In the genomic region with DNA sequence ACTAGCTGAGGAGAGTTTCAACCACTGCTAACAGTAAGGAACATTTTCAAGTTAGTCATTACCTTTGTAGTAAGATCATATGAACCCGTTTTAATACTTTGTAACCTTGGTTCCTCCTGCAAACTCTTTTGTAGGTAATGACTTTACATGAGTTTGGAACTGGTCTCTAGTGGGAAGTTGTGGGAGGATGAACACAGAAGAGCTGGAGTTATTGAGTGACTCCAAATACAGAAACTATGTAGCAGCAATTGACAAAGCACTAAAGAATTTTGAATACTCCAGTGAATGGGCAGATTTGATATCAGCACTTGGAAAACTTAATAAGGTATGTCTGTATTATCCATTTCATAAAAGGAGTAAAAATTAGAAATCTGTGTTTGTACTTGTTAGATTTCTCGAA, we compare ENCODE assay signal across 21 cellular contexts. TPM values are rescaled to one million over a fixed set of nuclear protein-coding genes. Genes with fewer than 3 reads are reported as not detected.
DNase-seq lines count a peak whose midpoint lies in the region; ATAC-seq, FAIRE-seq and TF ChIP-seq lines count a peak whose summit lies in the region.
"Had no signal": no experiment of that assay in that cellular context is flagged by ENCODE, and none has a peak within 500 bp of the region (broad histone marks: within the 10 kb centered on the region; RNA-seq: fewer than 3 reads in every experiment).

No MANE protein-coding gene starts in this region.

- TF ChIP-seq POLR2A in thyroid gland (IDR thresholded peaks at IDR 0.05) (no peak), lower leg skin (IDR thresholded peaks at IDR 0.05) (no peak)

- no peak overlapping the region for H3K4me3 Mint-ChIP-seq in astrocyte (ENCODE audit: unreplicated experiment)

- H2AFZ ChIP-seq in GM23248 (no peak overlapping the region), astrocyte (ENCODE audit: low read depth, low read length) (no peak overlapping the region)

- H3K4me2 ChIP-seq in GM23248 (ENCODE audit: unreplicated experiment) (peak overlapping the region; percentile 7), astrocyte (ENCODE audit: low read length) (peak overlapping the region; percentile 41)

- H3K4me1 ChIP-seq in GM23248 (ENCODE audit: insufficient read depth) (peaks cover 22% of the 10 kb centered on the region), astrocyte (ENCODE audit: insufficient read depth, low read length) (no peaks in the 10 kb centered on the region), thyroid gland (peaks cover 7 to 10% of the 10 kb centered on the region in 2 donors)
- H3K4me1 ChIP-seq: BE2C, colonic mucosa, left lung, prostate gland had no signal

- in situ Hi-C loops in GM23248 (cut with MboI) = no loop called here

- H4K20me1 ChIP-seq in GM23248 (ENCODE audit: insufficient read depth) (no peaks in the 10 kb centered on the region), astrocyte (ENCODE audit: insufficient read depth, low read length) (no peaks in the 10 kb centered on the region)

- H3K4me3 ChIP-seq in GM23248 = no peak overlapping the region
- H3K4me3 ChIP-seq in astrocyte (ENCODE audit: insufficient read depth, low read depth, low read length) = no peak overlapping the region
- H3K4me3 ChIP-seq in thyroid gland (replicated peaks in 1 of 3) = no peak overlapping the region
- no peak overlapping the region for H3K4me3 ChIP-seq in dorsolateral prefrontal cortex
- no peak overlapping the region for H3K4me3 ChIP-seq in lower leg skin (ENCODE audit: low read depth, poor library complexity, severe bottlenecking)
- H3K4me3 ChIP-seq: colonic mucosa, left lung, prostate gland, suprapubic skin had no signal

- DNase-seq in GM23248 (peak; percentile 49), astrocyte (ENCODE audit: low read depth) (peak; percentile 65), iris pigment epithelial cell (ENCODE audit: low read depth) (peak; percentile 32), thyroid gland (no peak), dorsolateral prefrontal cortex (no peak), lower leg skin (ENCODE audit: low spot score in 2 of 2) (no peak)
- no peak for DNase-seq in activated naive CD4-positive, alpha-beta T cell treated with anti-CD3 and anti-CD28 coated beads, Interleukin-2, amount 50 U/mL, for 72 hours (ENCODE audit: low spot score in 2 of 2)
- DNase-seq: activated CD4-positive, alpha-beta T cell treated with anti-CD3 and anti-CD28 coated beads for 48 hours; activated naive CD4-positive, alpha-beta T cell treated with anti-CD3 and anti-CD28 coated beads, Interleukin-2, amount 50 U/mL, for 16 hours; BE2C; colonic mucosa; DND-41; glutamatergic neuron; left lung; NCI-H1105 treated with DMSO at 0.1 percent for 48 hours; NCI-H2029 treated with DMSO at 0.1 percent for 48 hours; NCI-H82; PC-3; T-helper 1 cell had no signal

- WGBS in GM23248 (ENCODE audit: low coverage in 1 of 2, low lambda C conversion rate in 2 of 2, missing lambda C conversion rate in 2 of 2), 2 experiments = 91 to 94% methylated on average over 2 of the region's 2 CpGs
- 48 to 69% methylated on average over 2 of the region's 2 CpGs for WGBS in thyroid gland, 2 donors
- 43 to 65% methylated on average over 2 of the region's 2 CpGs for WGBS in lower leg skin, 2 donors

- H3K27ac ChIP-seq in GM23248 = 0 out of 2 replicates have a peak overlapping the region, but pooled peaks have one; percentile 15
- no peak overlapping the region for H3K27ac ChIP-seq in astrocyte (ENCODE audit: low read depth, low read length)
- H3K27ac ChIP-seq in thyroid gland = peak overlapping the region in 2 of 3 donors; percentile 45 to 48
- H3K27ac ChIP-seq in dorsolateral prefrontal cortex = no peak overlapping the region
- H3K27ac ChIP-seq: colonic mucosa, left lung, prostate gland, suprapubic skin had no signal

- peaks cover 12% of the 10 kb centered on the region for H3K4me1 Mint-ChIP-seq in astrocyte (ENCODE audit: low read depth, unreplicated experiment)

- H3K79me2 ChIP-seq in GM23248 (ENCODE audit: insufficient read depth) (peaks cover 34% of the 10 kb centered on the region), astrocyte (ENCODE audit: insufficient read depth, low read length) (peaks cover 13% of the 10 kb centered on the region)

- peaks cover 8% of the 10 kb centered on the region; the same call in 1 of the 2 replicates for H3F3A ChIP-seq in GM23248 (ENCODE audit: insufficient read depth)

- H3K36me3 ChIP-seq in GM23248 (ENCODE audit: low read depth) (peaks cover 4% of the 10 kb centered on the region; the same call in 1 of the 2 replicates), astrocyte (ENCODE audit: insufficient read depth, low read length) (no peaks in the 10 kb centered on the region), thyroid gland (no peaks in the 10 kb centered on the region)
- H3K36me3 ChIP-seq: BE2C, colonic mucosa, prostate gland had no signal

- H3K9me2 ChIP-seq in GM23248 (ENCODE audit: insufficient read depth) = no peaks in the 10 kb centered on the region

- H3K9me3 ChIP-seq in GM23248 (ENCODE audit: low read depth) (no peaks in the 10 kb centered on the region), astrocyte (ENCODE audit: insufficient read depth, low read depth, low read length) (no peaks in the 10 kb centered on the region), thyroid gland (no peaks in the 10 kb centered on the region)
- H3K9me3 ChIP-seq: BE2C, colonic mucosa, left lung, prostate gland, suprapubic skin had no signal

- intact Hi-C loops in thyroid gland (cut with DNase I) = no loop called here
- intact Hi-C loops in dorsolateral prefrontal cortex (cut with DNase I) = no loop called here
- intact Hi-C loops in lower leg skin (cut with DNase I; ENCODE audit: low total_unique reads) = no loop called here

- no peak for TF ChIP-seq CTCF in astrocyte (IDR thresholded peaks at IDR 0.05; ENCODE audit: insufficient read depth, low read depth, low read length)
- TF ChIP-seq CTCF in thyroid gland (IDR thresholded peaks at IDR 0.05) = no peak
- TF ChIP-seq CTCF in dorsolateral prefrontal cortex (IDR thresholded peaks at IDR 0.05 in 54 of 56, conservative IDR thresholded peaks at IDR 0.05 in 2 of 56; ENCODE audit: low read depth in 1 of 56, partially characterized antibody in 56 of 56) = no peak
- TF ChIP-seq CTCF in lower leg skin (IDR thresholded peaks at IDR 0.05) = no peak

- no peak for ATAC-seq in activated naive CD4-positive, alpha-beta T cell treated with anti-CD3 and anti-CD28 coated beads, Interleukin-2, amount 50 U/mL, for 72 hours
- ATAC-seq: left lung, PC-3 had no signal

- peak; percentile 41 for FAIRE-seq in astrocyte (lab: Jason Lieb, UNC)

- H3K9me3 Mint-ChIP-seq in astrocyte (ENCODE audit: unreplicated experiment) = no peaks in the 10 kb centered on the region
- H3K9me3 Mint-ChIP-seq in activated naive CD4-positive, alpha-beta T cell treated with anti-CD3 and anti-CD28 coated beads, Interleukin-2, amount 50 U/mL, for 72 hours = peaks cover 0 to 7% of the 10 kb centered on the region in 2 donors

- H3K27me3 ChIP-seq in GM23248 (replicated peaks; ENCODE audit: insufficient read depth) (no peaks in the 10 kb centered on the region), astrocyte (ENCODE audit: insufficient read depth, low read length) (no peaks in the 10 kb centered on the region), thyroid gland (no peaks in the 10 kb centered on the region), dorsolateral prefrontal cortex (no peaks in the 10 kb centered on the region)
- H3K27me3 ChIP-seq: BE2C, colonic mucosa, left lung, suprapubic skin had no signal

- no peak overlapping the region for H3K27ac Mint-ChIP-seq in astrocyte (ENCODE audit: unreplicated experiment)
- H3K27ac Mint-ChIP-seq in activated naive CD4-positive, alpha-beta T cell treated with anti-CD3 and anti-CD28 coated beads, Interleukin-2, amount 50 U/mL, for 72 hours = no peak overlapping the region

- H3K36me3 Mint-ChIP-seq in astrocyte (ENCODE audit: low read depth, unreplicated experiment) = peaks cover 1% of the 10 kb centered on the region
- H3K36me3 Mint-ChIP-seq in activated naive CD4-positive, alpha-beta T cell treated with anti-CD3 and anti-CD28 coated beads, Interleukin-2, amount 50 U/mL, for 72 hours = peaks cover 0 to 11% of the 10 kb centered on the region in 2 donors

- H3K9ac ChIP-seq in GM23248 (no peak overlapping the region), astrocyte (ENCODE audit: low read length) (no peak overlapping the region)

- no peaks in the 10 kb centered on the region for H3K27me3 Mint-ChIP-seq in astrocyte (ENCODE audit: low read depth, unreplicated experiment)

RNA-seq across cellular contexts. Expression of a gene that starts 29.3 kb away (rescaled TPM):
- total RNA-seq in GM23248 (2014; rRNA removed; shearing (Covaris generic)) = 9.4 and 18.2 TPM in 2 replicates
- 2.7 and 3.5 TPM in 2 replicates for polyA plus RNA-seq in GM23248 (2016; fragmentation: Nextera tagmentation; extraction: Ambion mirVana)
- total RNA-seq in astrocyte (13.0 and 14.2 TPM in 2 replicates), thyroid gland (10 to 100 TPM; 31.6 to 58.4 (median 54.2) TPM), dorsolateral prefrontal cortex (10 to 100 TPM; 31.4 to 72.1 (median 53.8) TPM), lower leg skin (10 to 100 TPM; 32.6 to 75.8 (median 49.3) TPM)
- total RNA-seq in activated naive CD4-positive, alpha-beta T cell treated with anti-CD3 and anti-CD28 coated beads, Interleukin-2, amount 50 U/mL, for 72 hours = 1 to 10 TPM; 7.4 to 9.5 TPM

RNA-seq across cellular contexts. Expression of a gene that starts 31.1 kb away (rescaled TPM):
- 2.1 and 7.1 TPM in 2 replicates for total RNA-seq in GM23248 (2014; rRNA removed; shearing (Covaris generic))
- polyA plus RNA-seq in GM23248 (2016; fragmentation: Nextera tagmentation; extraction: Ambion mirVana) = 4.3 and 6.9 TPM in 2 replicates
- total RNA-seq in astrocyte (6.8 and 7.4 TPM in 2 replicates), thyroid gland (10 to 100 TPM; 11.0 to 14.8 (median 12.5) TPM), dorsolateral prefrontal cortex (10 to 100 TPM in 119 of 120 experiments, 1 to 10 TPM in 1; 9.7 to 32.9 (median 16.4) TPM), lower leg skin (1 to 10 TPM; 5.1 to 5.8 (median 5.2) TPM)
- total RNA-seq in activated naive CD4-positive, alpha-beta T cell treated with anti-CD3 and anti-CD28 coated beads, Interleukin-2, amount 50 U/mL, for 72 hours = 10 to 100 TPM in 1 of 2 donors, 1 to 10 TPM in 1; 6.0 to 10.3 TPM

Comparison
In these comparisons a context has a peak if more than half of its experiments do, and no peak if none do; other contexts are left out.
1. DNase-seq: peak in GM23248 (single experiment), astrocyte (single experiment) and iris pigment epithelial cell (single experiment); none in thyroid gland (0 of 2), dorsolateral prefrontal cortex (0 of 10), activated naive CD4-positive, alpha-beta T cell treated with anti-CD3 and anti-CD28 coated beads, Interleukin-2, amount 50 U/mL, for 72 hours (0 of 2) and lower leg skin (0 of 2).
2. H3K27ac ChIP-seq: peak in GM23248 (single experiment) and thyroid gland (2 of 3); none in astrocyte (single experiment) and dorsolateral prefrontal cortex (0 of 59).